10 cellular contexts compared by ENCODE assay signal in genomic region chr2:233857511-233858118, GRCh38. TPM values are rescaled to one million over a fixed set of nuclear protein-coding genes. Genes with fewer than 3 reads are reported as not detected.
DNase-seq lines count a peak whose midpoint lies in the region; ATAC-seq, FAIRE-seq and TF ChIP-seq lines count a peak whose summit lies in the region.
"Had no signal": no experiment of that assay in that cellular context is flagged by ENCODE, and none has a peak within 500 bp of the region (broad histone marks: within the 10 kb centered on the region; RNA-seq: fewer than 3 reads in every experiment).

No MANE protein-coding gene starts in this region.

- POLR2A ChIA-PET in A673 (lab: Charles Lee; ENCODE audit: low non-redundant PET), result no interaction called here

- ATAC-seq in mucosa of descending colon, result peak; percentile 57
- ATAC-seq in HG03175 (IDR thresholded peaks at IDR 0.05; ENCODE audit: unreplicated experiment), result no peak

- intact Hi-C loops in A673 (cut with micrococcal nuclease; ENCODE audit: unreplicated experiment), result no loop called here
- intact Hi-C loops in mucosa of descending colon (cut with DNase I, micrococcal nuclease), result no loop called here

- H3K27me3 ChIP-seq in A673 (replicated peaks; ENCODE audit: insufficient read depth, low read depth, low read length, poor library complexity) (no peaks in the 10 kb centered on the region), adipocyte (replicated peaks; ENCODE audit: control insufficient read depth, insufficient read depth, low read length) (no peaks in the 10 kb centered on the region)
- H3K27me3 ChIP-seq: vagina had no signal

- H3K9me3 ChIP-seq in A673 (ENCODE audit: low read depth, low read length, poor library complexity, severe bottlenecking), result no peaks in the 10 kb centered on the region
- H3K9me3 ChIP-seq in adipocyte (ENCODE audit: control insufficient read depth, low read length), result no peaks in the 10 kb centered on the region
- no peaks in the 10 kb centered on the region for H3K9me3 ChIP-seq in mucosa of descending colon
- H3K9me3 ChIP-seq: vagina had no signal

- CTCF ChIA-PET in A673 (lab: Charles Lee), result no interaction called here

- H3K4me1 ChIP-seq in A673 (ENCODE audit: insufficient read depth, low read length, poor library complexity, severe bottlenecking) (peaks cover 2% of the 10 kb centered on the region), adipocyte (ENCODE audit: control insufficient read depth, insufficient read depth, low read length) (peaks cover 6% of the 10 kb centered on the region), mucosa of descending colon (ENCODE audit: low read depth) (peaks cover 4% of the 10 kb centered on the region)

- TF ChIP-seq POLR2A in H54 (IDR thresholded peaks at IDR 0.05; ENCODE audit: low read depth, low read length), result no peak

- H3K36me3 ChIP-seq in A673 (ENCODE audit: insufficient read depth, low read length, poor library complexity, severe bottlenecking), result peaks cover 9% of the 10 kb centered on the region
- H3K36me3 ChIP-seq in adipocyte (ENCODE audit: control insufficient read depth, insufficient read depth, low read length, severe bottlenecking), result no peaks in the 10 kb centered on the region
- no peaks in the 10 kb centered on the region for H3K36me3 ChIP-seq in mucosa of descending colon (ENCODE audit: low read depth)
- H3K36me3 ChIP-seq: vagina had no signal

- BruUV-seq in A673 (replicated peaks; lab: Mats Ljungman, UMichigan), result no TSS peak

- H3K27ac ChIP-seq in A673 (ENCODE audit: low read depth, low read length, poor library complexity, severe bottlenecking), result no peak overlapping the region
- H3K27ac ChIP-seq: vagina had no signal

- H3K9ac ChIP-seq in adipocyte (ENCODE audit: low read length), result no peak overlapping the region

- H3K4me3 ChIP-seq in A673 (ENCODE audit: low read depth, low read length, poor library complexity, severe bottlenecking) (no peak overlapping the region), adipocyte (ENCODE audit: low read length) (no peak overlapping the region), mucosa of descending colon (no peak overlapping the region)
- H3K4me3 ChIP-seq: vagina had no signal

- no peak for FAIRE-seq in H54 (lab: Jason Lieb, UNC)
- FAIRE-seq: colon had no signal

- TF ChIP-seq CTCF in A673 (conservative IDR thresholded peaks at IDR 0.05; ENCODE audit: low read depth, low read length) (peak; percentile 82), mucosa of descending colon (IDR thresholded peaks at IDR 0.05) (peak; percentile 67)

- DNase-seq in A673 (ENCODE audit: low spot score) (peak; percentile 44), H54 (ENCODE audit: insufficient read length, low spot score) (peak; percentile 51), SKM-1 (lab: John Stamatoyannopoulos, UW; ENCODE audit: unreplicated experiment) (peak; percentile 14), adipocyte (ENCODE audit: low read depth) (peak; percentile 23), mucosa of descending colon (peak in 2 of 3 donors; percentile 74 to 77), dedifferentiated amniotic fluid mesenchymal stem cell (ENCODE audit: extremely low spot score) (no peak), GM19240 (ENCODE audit: insufficient read length, low spot score) (no peak)

RNA-seq across cellular contexts. Expression of gene HJURP, which starts 3.3 kb away (rescaled TPM):
- 103 and 107 TPM in 2 replicates for total RNA-seq in A673 (2021)
- total RNA-seq in mucosa of descending colon, result 1 to 10 TPM; 1.7 to 9.8 (median 3.6) TPM

RNA-seq across cellular contexts. Expression of gene TRPM8, which starts 59.6 kb away (rescaled TPM):
- total RNA-seq in A673 (2021), result 3.6 and 8.9 TPM in 2 replicates
- not detected for total RNA-seq in mucosa of descending colon
- total RNA-seq: vagina had no signal

Comparison
In these comparisons a context has a peak if more than half of its experiments do, and no peak if none do; other contexts are left out.
1. DNase-seq: peak in A673 (single experiment), H54 (single experiment), SKM-1 (single experiment), adipocyte (single experiment) and mucosa of descending colon (2 of 3); none in dedifferentiated amniotic fluid mesenchymal stem cell (single experiment) and GM19240 (single experiment).